22 cellular contexts compared by ENCODE assay signal in the genomic region with DNA sequence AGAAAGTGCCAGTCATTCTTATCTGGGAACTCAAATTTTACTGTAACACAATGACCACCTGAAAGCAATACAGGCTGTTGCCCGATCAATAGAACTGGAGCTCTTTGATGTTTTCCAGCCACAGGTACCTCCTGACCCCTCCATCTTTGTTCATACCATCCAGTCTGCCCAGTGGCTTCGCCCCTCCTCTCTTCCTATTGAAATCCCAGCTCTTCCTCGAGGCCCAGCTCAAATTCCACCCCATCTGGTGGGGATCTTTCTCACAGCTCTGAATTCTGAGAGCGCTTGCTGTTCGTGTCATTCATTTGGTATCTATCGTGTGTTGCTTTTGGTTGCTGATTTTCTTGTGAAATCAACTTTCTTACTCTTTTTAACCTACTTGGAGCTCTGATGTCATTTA.
DNase-seq lines count a peak whose midpoint lies in the region; ATAC-seq, FAIRE-seq and TF ChIP-seq lines count a peak whose summit lies in the region.
"Had no signal": no experiment of that assay in that cellular context is flagged by ENCODE, and none has a peak within 500 bp of the region (broad histone marks: within the 10 kb centered on the region; RNA-seq: fewer than 3 reads in every experiment).

No MANE protein-coding gene starts in this region.

- no peak for TF ChIP-seq POLR2A in A549 (IDR thresholded peaks at IDR 0.05; ENCODE audit: low read length)

- WGBS in A549 (ENCODE audit: missing lambda C conversion rate): 72% methylated on average over 6 of the region's 6 CpGs

- H3K27ac ChIP-seq in A549 (no peak overlapping the region), GM23338 (ENCODE audit: low read depth) (no peak overlapping the region), astrocyte (ENCODE audit: low read depth, low read length) (no peak overlapping the region), neural progenitor cell (no peak overlapping the region)
- H3K27ac ChIP-seq: KMS-11 had no signal

- H3K27me3 ChIP-seq in GM23338 (ENCODE audit: insufficient read depth) (no peaks in the 10 kb centered on the region), astrocyte (ENCODE audit: insufficient read depth, low read length) (no peaks in the 10 kb centered on the region), neural progenitor cell (no peaks in the 10 kb centered on the region)

- no peak for FAIRE-seq in A549 (lab: Jason Lieb, UNC)
- FAIRE-seq in astrocyte (lab: Jason Lieb, UNC): no peak
- FAIRE-seq: H54 had no signal

- ATAC-seq in A549 (no peak), GM23338 (peak; percentile 54), GM19035 (IDR thresholded peaks at IDR 0.05; ENCODE audit: unreplicated experiment) (no peak)
- ATAC-seq: CD8-positive, alpha-beta T cell; PC-3 had no signal

- no peaks in the 10 kb centered on the region for H3K79me2 ChIP-seq in GM23338 (replicated peaks; ENCODE audit: insufficient read depth)
- H3K79me2 ChIP-seq in astrocyte (ENCODE audit: insufficient read depth, low read length): no peaks in the 10 kb centered on the region
- H3K79me2 ChIP-seq in neural progenitor cell (ENCODE audit: low read depth): no peaks in the 10 kb centered on the region

- no peaks in the 10 kb centered on the region for H3K4me1 ChIP-seq in A549
- peaks cover 14% of the 10 kb centered on the region for H3K4me1 ChIP-seq in GM23338 (ENCODE audit: insufficient read depth)
- H3K4me1 ChIP-seq in astrocyte (ENCODE audit: insufficient read depth, low read length): no peaks in the 10 kb centered on the region
- peaks cover 33% of the 10 kb centered on the region for H3K4me1 ChIP-seq in neural progenitor cell
- H3K4me1 ChIP-seq: Caco-2 had no signal

- H3K4me1 Mint-ChIP-seq in GM23338 (peaks cover 15% of the 10 kb centered on the region), astrocyte (ENCODE audit: low read depth, unreplicated experiment) (no peaks in the 10 kb centered on the region), neural progenitor cell (peaks cover 17% of the 10 kb centered on the region)

- H3F3A ChIP-seq in GM23338 (replicated peaks; ENCODE audit: low read depth) (no peaks in the 10 kb centered on the region), neural progenitor cell (ENCODE audit: low read depth) (peaks cover 16% of the 10 kb centered on the region)

- TF ChIP-seq CTCF in A549 (IDR thresholded peaks at IDR 0.05) (no peak), GM23338 (conservative IDR thresholded peaks at IDR 0.05; ENCODE audit: low read depth in 2 of 2) (no peak), astrocyte (IDR thresholded peaks at IDR 0.05; ENCODE audit: insufficient read depth, low read depth, low read length) (no peak), neural progenitor cell (IDR thresholded peaks at IDR 0.05) (no peak), GM10248 (IDR thresholded peaks at IDR 0.05; ENCODE audit: control extremely low read depth, extremely low read depth, low read depth, missing control alignments) (no peak)

- H3K4me3 Mint-ChIP-seq in GM23338 (no peak overlapping the region), astrocyte (ENCODE audit: unreplicated experiment) (peak overlapping the region; percentile 3), neural progenitor cell (no peak overlapping the region)
- H3K4me3 Mint-ChIP-seq: CD8-positive, alpha-beta T cell had no signal

- H3K36me3 Mint-ChIP-seq in GM23338 (ENCODE audit: low read depth): no peaks in the 10 kb centered on the region
- no peaks in the 10 kb centered on the region for H3K36me3 Mint-ChIP-seq in astrocyte (ENCODE audit: low read depth, unreplicated experiment)
- no peaks in the 10 kb centered on the region for H3K36me3 Mint-ChIP-seq in neural progenitor cell
- H3K36me3 Mint-ChIP-seq: CD8-positive, alpha-beta T cell; IgD-negative memory B cell had no signal

- DNase-seq in A549 (ENCODE audit: low read depth in 1 of 2, low spot score in 1 of 2) (no peak), GM23338 (ENCODE audit: low spot score) (peak; percentile 35), astrocyte (ENCODE audit: low read depth) (no peak), neural progenitor cell (ENCODE audit: low spot score) (peak; percentile 24), germinal center (ENCODE audit: low spot score) (no peak), GM10248 (ENCODE audit: extremely low spot score) (no peak)
- DNase-seq: C1 segment of cervical spinal cord; Caco-2; CD8-positive, alpha-beta T cell; DMS79 treated with DMSO at 0.1 percent for 48 hours; MM.1S; NCI-H2029; NCI-H226; NCI-H510A; NK-92 treated with Interleukin-12 subunit alpha and Interleukin-12 subunit beta, amount 100 ng/mL, for 24 hours; PC-3; SK-N-SH; SW 1271 had no signal

- H3K9me2 ChIP-seq in GM23338 (ENCODE audit: insufficient read depth): 0 out of 2 replicates have a peak, but pooled peaks cover 3% of the 10 kb centered on the region
- H3K9me2 ChIP-seq: SK-N-SH had no signal

- H3K27me3 Mint-ChIP-seq in GM23338 (ENCODE audit: insufficient read depth, low read depth, poor library complexity): peaks cover 2% of the 10 kb centered on the region
- peaks cover 3% of the 10 kb centered on the region for H3K27me3 Mint-ChIP-seq in astrocyte (ENCODE audit: low read depth, unreplicated experiment)
- peaks cover 7% of the 10 kb centered on the region for H3K27me3 Mint-ChIP-seq in neural progenitor cell (ENCODE audit: insufficient read depth, low read depth)
- H3K27me3 Mint-ChIP-seq: IgD-negative memory B cell had no signal

- H3K36me3 ChIP-seq in GM23338 (ENCODE audit: insufficient read depth) (no peaks in the 10 kb centered on the region), astrocyte (ENCODE audit: insufficient read depth, low read length) (no peaks in the 10 kb centered on the region), neural progenitor cell (no peaks in the 10 kb centered on the region)

- H4K20me1 ChIP-seq in GM23338 (replicated peaks; ENCODE audit: insufficient read depth): no peaks in the 10 kb centered on the region
- H4K20me1 ChIP-seq in astrocyte (ENCODE audit: insufficient read depth, low read length): no peaks in the 10 kb centered on the region
- no peaks in the 10 kb centered on the region for H4K20me1 ChIP-seq in neural progenitor cell (ENCODE audit: low read depth)

- H3K9me3 ChIP-seq in A549 (no peaks in the 10 kb centered on the region), astrocyte (ENCODE audit: insufficient read depth, low read depth, low read length) (no peaks in the 10 kb centered on the region), neural progenitor cell (ENCODE audit: low read depth) (no peaks in the 10 kb centered on the region)
- H3K9me3 ChIP-seq: Caco-2, SK-N-SH had no signal

- H3K9me3 Mint-ChIP-seq in GM23338 (no peaks in the 10 kb centered on the region), astrocyte (ENCODE audit: unreplicated experiment) (no peaks in the 10 kb centered on the region), neural progenitor cell (no peaks in the 10 kb centered on the region)
- H3K9me3 Mint-ChIP-seq: CD8-positive, alpha-beta T cell; IgD-negative memory B cell had no signal

- H3K4me3 ChIP-seq in A549 (no peak overlapping the region), GM23338 (no peak overlapping the region), astrocyte (ENCODE audit: insufficient read depth, low read depth, low read length) (no peak overlapping the region), neural progenitor cell (no peak overlapping the region)

- TF ChIP-seq EP300 in A549 (IDR thresholded peaks at IDR 0.05): no peak

- H3K4me2 ChIP-seq in A549 (no peak overlapping the region), GM23338 (no peak overlapping the region), astrocyte (ENCODE audit: low read length) (no peak overlapping the region), neural progenitor cell (no peak overlapping the region)
- H3K4me2 ChIP-seq: KMS-11, SK-N-SH had no signal

- H3K27ac Mint-ChIP-seq in GM23338 (no peak overlapping the region), astrocyte (ENCODE audit: unreplicated experiment) (no peak overlapping the region), neural progenitor cell (peak overlapping the region; percentile 13)
- H3K27ac Mint-ChIP-seq: CD8-positive, alpha-beta T cell had no signal

- CTCF ChIA-PET in A549 (lab: Yijun Ruan, JAX): no interaction called here
- CTCF ChIA-PET in GM10248 (lab: Yijun Ruan, JAX): interaction anchor here (2.1 kb wide), 1 partner anchor 77 kb away, joined by 6 read pairs; no protein-coding TSS in a partner anchor

- H3K9ac ChIP-seq in astrocyte (ENCODE audit: low read length) (no peak overlapping the region), neural progenitor cell (no peak overlapping the region)
- H3K9ac ChIP-seq: KMS-11, SK-N-SH had no signal

- H2AFZ ChIP-seq in GM23338 (no peak overlapping the region), astrocyte (ENCODE audit: low read depth, low read length) (no peak overlapping the region), neural progenitor cell (replicated peaks) (peak overlapping the region; percentile 4)

- TF ChIP-seq RAD21 in A549 (conservative IDR thresholded peaks at IDR 0.05 in 1 of 2, IDR thresholded peaks at IDR 0.05 in 1 of 2): no peak

- POLR2A ChIA-PET in A549 (lab: Yijun Ruan, JAX) (no interaction called here), GM10248 (lab: Yijun Ruan, JAX) (no interaction called here)

TF ChIP-seq in A549, 52 proteins besides CTCF, POLR2A, EP300 and RAD21 (continues in another document):
- TF ChIP-seq NFE2L2 (conservative IDR thresholded peaks at IDR 0.05; ENCODE audit: low read length) (0 out of 2 replicates have a peak, but pooled peaks have one; percentile 23), HDAC2 (IDR thresholded peaks at IDR 0.05) (no peak)
- TF ChIP-seq, protein P1, sequence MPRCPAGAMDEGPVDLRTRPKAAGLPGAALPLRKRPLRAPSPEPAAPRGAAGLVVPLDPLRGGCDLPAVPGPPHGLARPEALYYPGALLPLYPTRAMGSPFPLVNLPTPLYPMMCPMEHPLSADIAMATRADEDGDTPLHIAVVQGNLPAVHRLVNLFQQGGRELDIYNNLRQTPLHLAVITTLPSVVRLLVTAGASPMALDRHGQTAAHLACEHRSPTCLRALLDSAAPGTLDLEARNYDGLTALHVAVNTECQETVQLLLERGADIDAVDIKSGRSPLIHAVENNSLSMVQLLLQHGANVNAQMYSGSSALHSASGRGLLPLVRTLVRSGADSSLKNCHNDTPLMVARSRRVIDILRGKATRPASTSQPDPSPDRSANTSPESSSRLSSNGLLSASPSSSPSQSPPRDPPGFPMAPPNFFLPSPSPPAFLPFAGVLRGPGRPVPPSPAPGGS (IDR thresholded peaks at IDR 0.05): no peak

TF ChIP-seq in GM23338, 12 proteins besides CTCF, POLR2A, EP300 and RAD21 (continues in another document):
- no peak for TF ChIP-seq EZH2phosphoT487 (IDR thresholded peaks at IDR 0.05; ENCODE audit: unreplicated experiment)

Comparison
In these comparisons a context has a peak if more than half of its experiments do, and no peak if none do; other contexts are left out.
1. DNase-seq: peak in GM23338 (single experiment) and neural progenitor cell (single experiment); none in A549 (0 of 2), astrocyte (single experiment), germinal center (single experiment) and GM10248 (single experiment).